In genomic region chr2:78967294-78967693, GRCh38 we compare ENCODE assay signal across 1 cellular context.
TF ChIP-seq lines count a peak whose summit lies in the region.

No MANE protein-coding gene starts in this region.

TF ChIP-seq in HepG2, 621 proteins besides CTCF, POLR2A, EP300 and RAD21 (continued from another document and continues in another):
- no peak for TF ChIP-seq JDP2 (CRISPR knock-in tag; IDR thresholded peaks at IDR 0.05; ENCODE audit: borderline replicate concordance)
- no peak for TF ChIP-seq ZNF451 (CRISPR knock-in tag; IDR thresholded peaks at IDR 0.05)
- TF ChIP-seq, protein P1, sequence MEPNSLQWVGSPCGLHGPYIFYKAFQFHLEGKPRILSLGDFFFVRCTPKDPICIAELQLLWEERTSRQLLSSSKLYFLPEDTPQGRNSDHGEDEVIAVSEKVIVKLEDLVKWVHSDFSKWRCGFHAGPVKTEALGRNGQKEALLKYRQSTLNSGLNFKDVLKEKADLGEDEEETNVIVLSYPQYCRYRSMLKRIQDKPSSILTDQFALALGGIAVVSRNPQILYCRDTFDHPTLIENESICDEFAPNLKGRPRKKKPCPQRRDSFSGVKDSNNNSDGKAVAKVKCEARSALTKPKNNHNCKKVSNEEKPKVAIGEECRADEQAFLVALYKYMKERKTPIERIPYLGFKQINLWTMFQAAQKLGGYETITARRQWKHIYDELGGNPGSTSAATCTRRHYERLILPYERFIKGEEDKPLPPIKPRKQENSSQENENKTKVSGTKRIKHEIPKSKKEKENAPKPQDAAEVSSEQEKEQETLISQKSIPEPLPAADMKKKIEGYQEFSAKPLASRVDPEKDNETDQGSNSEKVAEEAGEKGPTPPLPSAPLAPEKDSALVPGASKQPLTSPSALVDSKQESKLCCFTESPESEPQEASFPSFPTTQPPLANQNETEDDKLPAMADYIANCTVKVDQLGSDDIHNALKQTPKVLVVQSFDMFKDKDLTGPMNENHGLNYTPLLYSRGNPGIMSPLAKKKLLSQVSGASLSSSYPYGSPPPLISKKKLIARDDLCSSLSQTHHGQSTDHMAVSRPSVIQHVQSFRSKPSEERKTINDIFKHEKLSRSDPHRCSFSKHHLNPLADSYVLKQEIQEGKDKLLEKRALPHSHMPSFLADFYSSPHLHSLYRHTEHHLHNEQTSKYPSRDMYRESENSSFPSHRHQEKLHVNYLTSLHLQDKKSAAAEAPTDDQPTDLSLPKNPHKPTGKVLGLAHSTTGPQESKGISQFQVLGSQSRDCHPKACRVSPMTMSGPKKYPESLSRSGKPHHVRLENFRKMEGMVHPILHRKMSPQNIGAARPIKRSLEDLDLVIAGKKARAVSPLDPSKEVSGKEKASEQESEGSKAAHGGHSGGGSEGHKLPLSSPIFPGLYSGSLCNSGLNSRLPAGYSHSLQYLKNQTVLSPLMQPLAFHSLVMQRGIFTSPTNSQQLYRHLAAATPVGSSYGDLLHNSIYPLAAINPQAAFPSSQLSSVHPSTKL (CRISPR knock-in tag; IDR thresholded peaks at IDR 0.05): peak; percentile 95
- TF ChIP-seq ZNF446 (CRISPR knock-in tag; IDR thresholded peaks at IDR 0.05): no peak
- TF ChIP-seq, protein P2, sequence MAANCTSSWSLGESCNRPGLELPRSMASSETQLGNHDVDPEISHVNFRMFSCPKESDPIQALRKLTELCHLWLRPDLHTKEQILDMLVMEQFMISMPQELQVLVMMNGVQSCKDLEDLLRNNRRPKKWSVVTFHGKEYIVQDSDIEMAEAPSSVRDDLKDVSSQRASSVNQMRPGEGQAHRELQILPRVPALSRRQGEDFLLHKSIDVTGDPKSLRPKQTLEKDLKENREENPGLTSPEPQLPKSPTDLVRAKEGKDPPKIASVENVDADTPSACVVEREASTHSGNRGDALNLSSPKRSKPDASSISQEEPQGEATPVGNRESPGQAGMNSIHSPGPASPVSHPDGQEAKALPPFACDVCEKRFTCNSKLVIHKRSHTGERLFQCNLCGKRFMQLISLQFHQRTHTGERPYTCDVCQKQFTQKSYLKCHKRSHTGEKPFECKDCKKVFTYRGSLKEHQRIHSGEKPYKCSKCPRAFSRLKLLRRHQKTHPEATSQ (CRISPR knock-in tag; IDR thresholded peaks at IDR 0.05; ENCODE audit: borderline replicate concordance): no peak
- TF ChIP-seq SOX6 (IDR thresholded peaks at IDR 0.05): no peak
- peak; percentile 90 for TF ChIP-seq SOX6 (CRISPR knock-in tag; IDR thresholded peaks at IDR 0.05)
- peak; percentile 84; the same call in 1 of the 2 replicates for TF ChIP-seq ZNF691 (CRISPR knock-in tag; IDR thresholded peaks at IDR 0.05; ENCODE audit: borderline replicate concordance, low read depth)
- TF ChIP-seq MTA1 (CRISPR knock-in tag; IDR thresholded peaks at IDR 0.05; ENCODE audit: borderline replicate concordance): no peak
- TF ChIP-seq ZGPAT (CRISPR knock-in tag; IDR thresholded peaks at IDR 0.05): no peak
- TF ChIP-seq, protein P3, sequence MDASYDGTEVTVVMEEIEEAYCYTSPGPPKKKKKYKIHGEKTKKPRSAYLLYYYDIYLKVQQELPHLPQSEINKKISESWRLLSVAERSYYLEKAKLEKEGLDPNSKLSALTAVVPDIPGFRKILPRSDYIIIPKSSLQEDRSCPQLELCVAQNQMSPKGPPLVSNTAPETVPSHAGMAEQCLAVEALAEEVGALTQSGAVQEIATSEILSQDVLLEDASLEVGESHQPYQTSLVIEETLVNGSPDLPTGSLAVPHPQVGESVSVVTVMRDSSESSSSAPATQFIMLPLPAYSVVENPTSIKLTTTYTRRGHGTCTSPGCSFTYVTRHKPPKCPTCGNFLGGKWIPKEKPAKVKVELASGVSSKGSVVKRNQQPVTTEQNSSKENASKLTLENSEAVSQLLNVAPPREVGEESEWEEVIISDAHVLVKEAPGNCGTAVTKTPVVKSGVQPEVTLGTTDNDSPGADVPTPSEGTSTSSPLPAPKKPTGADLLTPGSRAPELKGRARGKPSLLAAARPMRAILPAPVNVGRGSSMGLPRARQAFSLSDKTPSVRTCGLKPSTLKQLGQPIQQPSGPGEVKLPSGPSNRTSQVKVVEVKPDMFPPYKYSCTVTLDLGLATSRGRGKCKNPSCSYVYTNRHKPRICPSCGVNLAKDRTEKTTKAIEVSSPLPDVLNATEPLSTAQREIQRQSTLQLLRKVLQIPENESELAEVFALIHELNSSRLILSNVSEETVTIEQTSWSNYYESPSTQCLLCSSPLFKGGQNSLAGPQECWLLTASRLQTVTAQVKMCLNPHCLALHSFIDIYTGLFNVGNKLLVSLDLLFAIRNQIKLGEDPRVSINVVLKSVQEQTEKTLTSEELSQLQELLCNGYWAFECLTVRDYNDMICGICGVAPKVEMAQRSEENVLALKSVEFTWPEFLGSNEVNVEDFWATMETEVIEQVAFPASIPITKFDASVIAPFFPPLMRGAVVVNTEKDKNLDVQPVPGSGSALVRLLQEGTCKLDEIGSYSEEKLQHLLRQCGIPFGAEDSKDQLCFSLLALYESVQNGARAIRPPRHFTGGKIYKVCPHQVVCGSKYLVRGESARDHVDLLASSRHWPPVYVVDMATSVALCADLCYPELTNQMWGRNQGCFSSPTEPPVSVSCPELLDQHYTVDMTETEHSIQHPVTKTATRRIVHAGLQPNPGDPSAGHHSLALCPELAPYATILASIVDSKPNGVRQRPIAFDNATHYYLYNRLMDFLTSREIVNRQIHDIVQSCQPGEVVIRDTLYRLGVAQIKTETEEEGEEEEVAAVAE (CRISPR knock-in tag; IDR thresholded peaks at IDR 0.05; ENCODE audit: borderline replicate concordance): peak; percentile 64; the same call in 1 of the 2 replicates
- TF ChIP-seq TOE1 (CRISPR knock-in tag; IDR thresholded peaks at IDR 0.05): no peak
- peak; percentile 97 for TF ChIP-seq ZNF263 (CRISPR knock-in tag; IDR thresholded peaks at IDR 0.05)
- no peak for TF ChIP-seq ZNF678 (CRISPR knock-in tag; IDR thresholded peaks at IDR 0.05)
- no peak for TF ChIP-seq FOXC1 (CRISPR knock-in tag; IDR thresholded peaks at IDR 0.05; ENCODE audit: borderline replicate concordance)
- no peak for TF ChIP-seq SRF (IDR thresholded peaks at IDR 0.05; ENCODE audit: low read depth, low read length)
- TF ChIP-seq SNAPC5 (CRISPR knock-in tag; IDR thresholded peaks at IDR 0.05; ENCODE audit: borderline replicate concordance): no peak
- 0 out of 2 replicates have a peak, but pooled peaks have one; percentile 60 for TF ChIP-seq MIER2 (CRISPR knock-in tag; IDR thresholded peaks at IDR 0.05)
- TF ChIP-seq, protein P4, sequence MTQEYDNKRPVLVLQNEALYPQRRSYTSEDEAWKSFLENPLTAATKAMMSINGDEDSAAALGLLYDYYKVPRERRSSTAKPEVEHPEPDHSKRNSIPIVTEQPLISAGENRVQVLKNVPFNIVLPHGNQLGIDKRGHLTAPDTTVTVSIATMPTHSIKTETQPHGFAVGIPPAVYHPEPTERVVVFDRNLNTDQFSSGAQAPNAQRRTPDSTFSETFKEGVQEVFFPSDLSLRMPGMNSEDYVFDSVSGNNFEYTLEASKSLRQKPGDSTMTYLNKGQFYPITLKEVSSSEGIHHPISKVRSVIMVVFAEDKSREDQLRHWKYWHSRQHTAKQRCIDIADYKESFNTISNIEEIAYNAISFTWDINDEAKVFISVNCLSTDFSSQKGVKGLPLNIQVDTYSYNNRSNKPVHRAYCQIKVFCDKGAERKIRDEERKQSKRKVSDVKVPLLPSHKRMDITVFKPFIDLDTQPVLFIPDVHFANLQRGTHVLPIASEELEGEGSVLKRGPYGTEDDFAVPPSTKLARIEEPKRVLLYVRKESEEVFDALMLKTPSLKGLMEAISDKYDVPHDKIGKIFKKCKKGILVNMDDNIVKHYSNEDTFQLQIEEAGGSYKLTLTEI (CRISPR knock-in tag; conservative IDR thresholded peaks at IDR 0.05): no peak
- TF ChIP-seq ZNF337 (CRISPR knock-in tag; IDR thresholded peaks at IDR 0.05; ENCODE audit: borderline replicate concordance, low read depth): no peak
- TF ChIP-seq, protein P5, sequence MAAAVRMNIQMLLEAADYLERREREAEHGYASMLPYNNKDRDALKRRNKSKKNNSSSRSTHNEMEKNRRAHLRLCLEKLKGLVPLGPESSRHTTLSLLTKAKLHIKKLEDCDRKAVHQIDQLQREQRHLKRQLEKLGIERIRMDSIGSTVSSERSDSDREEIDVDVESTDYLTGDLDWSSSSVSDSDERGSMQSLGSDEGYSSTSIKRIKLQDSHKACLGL (CRISPR knock-in tag; IDR thresholded peaks at IDR 0.05): no peak
- peak; percentile 28; the same call in 1 of the 2 replicates for TF ChIP-seq NCOR1 (IDR thresholded peaks at IDR 0.05; ENCODE audit: borderline replicate concordance, low read length)
- TF ChIP-seq DR1 (CRISPR knock-in tag; IDR thresholded peaks at IDR 0.05): no peak
- TF ChIP-seq MAFG (CRISPR knock-in tag; IDR thresholded peaks at IDR 0.05): no peak
- peak; percentile 85 for TF ChIP-seq CEBPB (IDR thresholded peaks at IDR 0.05; ENCODE audit: borderline replicate concordance, low read depth, low read length)
- TF ChIP-seq TP53 (CRISPR knock-in tag; conservative IDR thresholded peaks at IDR 0.05): no peak
- no peak for TF ChIP-seq ZNF275 (CRISPR knock-in tag; IDR thresholded peaks at IDR 0.05; ENCODE audit: borderline replicate concordance)
- TF ChIP-seq ZNF570 (CRISPR knock-in tag; IDR thresholded peaks at IDR 0.05; ENCODE audit: borderline replicate concordance): no peak
- TF ChIP-seq ARNT2 (CRISPR knock-in tag; IDR thresholded peaks at IDR 0.05; ENCODE audit: low read depth): no peak
- no peak for TF ChIP-seq CENPT (CRISPR knock-in tag; IDR thresholded peaks at IDR 0.05; ENCODE audit: low read depth)
- TF ChIP-seq FOXP1 (IDR thresholded peaks at IDR 0.05): no peak
- TF ChIP-seq FOXP1 (CRISPR knock-in tag; IDR thresholded peaks at IDR 0.05): peak; percentile 70; the same call in 1 of the 2 replicates
- TF ChIP-seq PHB2 (IDR thresholded peaks at IDR 0.05; ENCODE audit: partially characterized antibody): no peak
- TF ChIP-seq MNT (IDR thresholded peaks at IDR 0.05): no peak
- TF ChIP-seq ZNF644 (CRISPR knock-in tag; IDR thresholded peaks at IDR 0.05; ENCODE audit: low read depth): peak; percentile 99
- peak; percentile 90 for TF ChIP-seq JUND (CRISPR knock-in tag; IDR thresholded peaks at IDR 0.05)
- TF ChIP-seq MEF2D (CRISPR knock-in tag; IDR thresholded peaks at IDR 0.05): no peak
- 0 out of 2 replicates have a peak, but pooled peaks have one; percentile 41 for TF ChIP-seq ZNF670 (CRISPR knock-in tag; IDR thresholded peaks at IDR 0.05; ENCODE audit: borderline replicate concordance)
- TF ChIP-seq ZZZ3 (CRISPR knock-in tag; IDR thresholded peaks at IDR 0.05; ENCODE audit: borderline replicate concordance): no peak
- TF ChIP-seq, protein P6, sequence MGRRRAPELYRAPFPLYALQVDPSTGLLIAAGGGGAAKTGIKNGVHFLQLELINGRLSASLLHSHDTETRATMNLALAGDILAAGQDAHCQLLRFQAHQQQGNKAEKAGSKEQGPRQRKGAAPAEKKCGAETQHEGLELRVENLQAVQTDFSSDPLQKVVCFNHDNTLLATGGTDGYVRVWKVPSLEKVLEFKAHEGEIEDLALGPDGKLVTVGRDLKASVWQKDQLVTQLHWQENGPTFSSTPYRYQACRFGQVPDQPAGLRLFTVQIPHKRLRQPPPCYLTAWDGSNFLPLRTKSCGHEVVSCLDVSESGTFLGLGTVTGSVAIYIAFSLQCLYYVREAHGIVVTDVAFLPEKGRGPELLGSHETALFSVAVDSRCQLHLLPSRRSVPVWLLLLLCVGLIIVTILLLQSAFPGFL (CRISPR knock-in tag; IDR thresholded peaks at IDR 0.05): no peak
- no peak for TF ChIP-seq THAP7 (CRISPR knock-in tag; IDR thresholded peaks at IDR 0.05)
- no peak for TF ChIP-seq ZNF605 (CRISPR knock-in tag; IDR thresholded peaks at IDR 0.05)
- no peak for TF ChIP-seq CREB1 (IDR thresholded peaks at IDR 0.05)
- no peak for TF ChIP-seq CREB1 (CRISPR knock-in tag; IDR thresholded peaks at IDR 0.05)
- 0 out of 2 replicates have a peak, but pooled peaks have one; percentile 26 for TF ChIP-seq ZSCAN9 (CRISPR knock-in tag; IDR thresholded peaks at IDR 0.05; ENCODE audit: borderline replicate concordance)
- no peak for TF ChIP-seq RCOR2 (CRISPR knock-in tag; IDR thresholded peaks at IDR 0.05)
